1 cellular context compared by ENCODE assay signal in genomic region chr21:38798081-38798480, GRCh38.
TF ChIP-seq lines count a peak whose summit lies in the region.

No MANE protein-coding gene starts in this region.

TF ChIP-seq in HepG2, 621 proteins besides CTCF, POLR2A, EP300 and RAD21:
- TF ChIP-seq POGK (CRISPR knock-in tag; conservative IDR thresholded peaks at IDR 0.05) = no peak
- no peak for TF ChIP-seq DMTF1 (CRISPR knock-in tag; IDR thresholded peaks at IDR 0.05)
- TF ChIP-seq TBP (CRISPR knock-in tag; IDR thresholded peaks at IDR 0.05) = no peak
- no peak for TF ChIP-seq ZBTB7A (CRISPR knock-in tag; IDR thresholded peaks at IDR 0.05)
- no peak for TF ChIP-seq ZNF331 (CRISPR knock-in tag; IDR thresholded peaks at IDR 0.05)
- no peak for TF ChIP-seq LRRFIP1 (CRISPR knock-in tag; conservative IDR thresholded peaks at IDR 0.05)
